In the genomic region with DNA sequence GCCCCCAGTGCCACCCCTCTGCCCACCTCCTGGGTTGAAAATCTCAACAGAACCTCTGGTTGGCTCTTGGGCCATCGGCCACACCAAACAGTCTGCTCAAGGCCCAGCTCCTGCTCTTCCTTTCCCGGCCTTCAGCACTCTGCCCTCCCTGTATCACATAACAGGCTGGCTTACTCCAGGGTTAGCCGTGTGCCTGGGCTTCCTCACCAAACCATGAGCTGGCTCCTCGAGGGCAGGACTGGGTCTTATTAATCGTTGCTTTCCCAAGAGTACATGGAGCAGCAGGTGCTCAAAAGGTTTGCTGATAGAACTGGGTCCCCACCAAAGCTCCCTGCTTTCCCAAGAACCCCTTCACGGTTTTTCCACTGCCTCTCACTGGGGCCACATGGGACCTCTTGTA, we compare ENCODE assay signal across 13 cellular contexts. TPM values are rescaled to one million over a fixed set of nuclear protein-coding genes. Genes with fewer than 3 reads are reported as not detected.
DNase-seq lines count a peak whose midpoint lies in the region; ATAC-seq and TF ChIP-seq lines count a peak whose summit lies in the region.
"Had no signal": no experiment of that assay in that cellular context is flagged by ENCODE, and none has a peak within 500 bp of the region (broad histone marks: within the 10 kb centered on the region; RNA-seq: fewer than 3 reads in every experiment).

No MANE protein-coding gene starts in this region.

- peak overlapping the region; percentile 99 for H3K4ac ChIP-seq in IMR-90 (ENCODE audit: low read depth, low read length)

- H3K23ac ChIP-seq in IMR-90 (ENCODE audit: low read depth, low read length), result peak overlapping the region; percentile 82

- peaks cover 44% of the 10 kb centered on the region for H3K4me1 ChIP-seq in Caco-2
- peaks cover 59% of the 10 kb centered on the region for H3K4me1 ChIP-seq in IMR-90 (ENCODE audit: control insufficient read depth, insufficient read depth, low read length)

- H4K5ac ChIP-seq in IMR-90 (ENCODE audit: low read depth, low read length), result peak overlapping the region; percentile 66

- peak overlapping the region; percentile 66 to 93 for H4K8ac ChIP-seq in IMR-90 (ENCODE audit: low read depth in 2 of 2, low read length in 2 of 2)

- no peaks in the 10 kb centered on the region for H4K20me1 ChIP-seq in IMR-90 (ENCODE audit: insufficient read depth, low read length)

- H3K27me3 ChIP-seq in Caco-2 (replicated peaks; ENCODE audit: control insufficient read depth, insufficient read depth, low read length), result no peaks in the 10 kb centered on the region
- no peaks in the 10 kb centered on the region for H3K27me3 ChIP-seq in IMR-90 (ENCODE audit: control insufficient read depth, insufficient read depth, low read length)

- H2BK20ac ChIP-seq in IMR-90 (ENCODE audit: low read depth, low read length), result peak overlapping the region; percentile 94

- H3K9ac ChIP-seq in IMR-90 (ENCODE audit: low read depth, low read length), result no peak overlapping the region

- no peak overlapping the region for H3K4me3 Mint-ChIP-seq in Caco-2 (ENCODE audit: unreplicated experiment)
- H3K4me3 Mint-ChIP-seq in MCF 10A (ENCODE audit: unreplicated experiment), result no peak overlapping the region
- H3K4me3 Mint-ChIP-seq in osteocyte (ENCODE audit: unreplicated experiment), result no peak overlapping the region
- H3K4me3 Mint-ChIP-seq in CD14-positive monocyte, result no peak overlapping the region

- H3K27me3 Mint-ChIP-seq in Caco-2 (ENCODE audit: insufficient read depth, unreplicated experiment) (no peaks in the 10 kb centered on the region), MCF 10A (ENCODE audit: insufficient read depth, unreplicated experiment) (no peaks in the 10 kb centered on the region), osteocyte (ENCODE audit: unreplicated experiment) (no peaks in the 10 kb centered on the region), CD14-positive monocyte (ENCODE audit: low read depth in 3 of 3) (peaks cover 0 to 2% (median 2%) of the 10 kb centered on the region in 3 donors)

- peak overlapping the region; percentile 85 for H3K27ac ChIP-seq in IMR-90 (ENCODE audit: insufficient read depth, low read length)

- DNase-seq in Caco-2, result no peak
- no peak for DNase-seq in IMR-90
- DNase-seq in MCF 10A (ENCODE audit: unreplicated experiment), result no peak
- no peak for DNase-seq in osteocyte (ENCODE audit: extremely low spot score, unreplicated experiment)
- no peak for DNase-seq in CD14-positive monocyte (ENCODE audit: low spot score)
- DNase-seq in NCI-H524 treated with DMSO at 0.1 percent for 48 hours (lab: John Stamatoyannopoulos, UW), result no peak
- DNase-seq: NCI-H1105 had no signal

- dilution Hi-C loops in IMR-90 (cut with HindIII; ENCODE audit: low sequenced_read_pairs, unreplicated experiment), result no loop called here

- peaks cover 41% of the 10 kb centered on the region for H3K4me1 Mint-ChIP-seq in Caco-2 (ENCODE audit: low read depth, unreplicated experiment)
- peaks cover 69% of the 10 kb centered on the region for H3K4me1 Mint-ChIP-seq in MCF 10A (ENCODE audit: insufficient read depth, unreplicated experiment)
- peaks cover 84% of the 10 kb centered on the region for H3K4me1 Mint-ChIP-seq in osteocyte (ENCODE audit: unreplicated experiment)
- peaks cover 8% of the 10 kb centered on the region for H3K4me1 Mint-ChIP-seq in CD14-positive monocyte

- POLR2A ChIA-PET in Caco-2 (lab: Charles Lee) (interaction anchor here (0.6 to 1.1 kb wide), 2 partner anchors 16 to 41 kb away, joined by 4 to 7 read pairs; no protein-coding TSS in a partner anchor), IMR-90 (lab: Charles Lee; ENCODE audit: unreplicated experiment) (interaction anchor here (0.6 to 1.5 kb wide), 3 partner anchors 27 to 152 kb away, joined by 3 to 4 read pairs (median 3); partner anchors contain the start of gene MMP24OS), MCF 10A (lab: Yijun Ruan, JAX) (interaction anchor here (0.8 to 13.4 kb wide), 20 partner anchors 13 to 358 kb away, joined by 3 to 468 read pairs (median 20); partner anchors contain the start of genes CEP250, EDEM2, EIF6 and GDF5)

- intact Hi-C loops in Caco-2 (cut with micrococcal nuclease; ENCODE audit: unreplicated experiment) (loop anchor here (1.0 kb wide), 4 partner anchors 21 to 142 kb away; partner anchors contain the start of gene EIF6), IMR-90 (cut with micrococcal nuclease) (loop anchor here (1.0 to 5.0 kb wide), 4 partner anchors 67 to 142 kb away; no protein-coding TSS in a partner anchor), MCF 10A (cut with micrococcal nuclease) (loop anchor here (1.0 kb wide), 2 partner anchors 24 to 134 kb away; no protein-coding TSS in a partner anchor), CD14-positive monocyte (cut with micrococcal nuclease) (loop anchor here (5.0 to 10.0 kb wide), 2 partner anchors 140 to 142 kb away; no protein-coding TSS in a partner anchor)

- peaks cover 0 to 52% of the 10 kb centered on the region in 2 experiments; a peak in 2 of 4 replicates for H3K79me1 ChIP-seq in IMR-90 (ENCODE audit: low read depth in 1 of 2, low read length in 2 of 2)

- TF ChIP-seq RAD21 in IMR-90 (IDR thresholded peaks at IDR 0.05; ENCODE audit: low read length), result no peak

- H2AK9ac ChIP-seq in IMR-90 (replicated peaks; ENCODE audit: low read depth, low read length, poor library complexity), result peak overlapping the region; percentile 80

- peak overlapping the region; percentile 96 for H2BK120ac ChIP-seq in IMR-90 (ENCODE audit: low read depth, low read length)

- peak overlapping the region; percentile 98 for H2BK15ac ChIP-seq in IMR-90 (ENCODE audit: low read depth, low read length)

- no peaks in the 10 kb centered on the region for H3K9me3 Mint-ChIP-seq in Caco-2 (ENCODE audit: unreplicated experiment)
- H3K9me3 Mint-ChIP-seq in MCF 10A (ENCODE audit: unreplicated experiment), result no peaks in the 10 kb centered on the region
- H3K9me3 Mint-ChIP-seq in osteocyte (ENCODE audit: unreplicated experiment), result no peaks in the 10 kb centered on the region
- no peaks in the 10 kb centered on the region for H3K9me3 Mint-ChIP-seq in CD14-positive monocyte

- H3K36me3 Mint-ChIP-seq in Caco-2 (ENCODE audit: insufficient read depth, unreplicated experiment), result peaks cover 25% of the 10 kb centered on the region
- H3K36me3 Mint-ChIP-seq in MCF 10A (ENCODE audit: insufficient read depth, unreplicated experiment), result peaks cover 6% of the 10 kb centered on the region
- H3K36me3 Mint-ChIP-seq in osteocyte (ENCODE audit: unreplicated experiment), result no peaks in the 10 kb centered on the region
- H3K36me3 Mint-ChIP-seq in CD14-positive monocyte, result peaks cover 31 to 40% of the 10 kb centered on the region in 2 donors

- in situ Hi-C loops in IMR-90 (cut with MboI; ENCODE audit: low sequenced_read_pairs), result loop anchor here (5.0 kb wide), 1 partner anchor 132 kb away; the partner anchor contains the start of gene GDF5

- TF ChIP-seq POLR2A in IMR-90 (IDR thresholded peaks at IDR 0.05; ENCODE audit: low read depth, low read length), result peak; percentile 35; the same call in 1 of the 2 replicates

- peaks cover 57% of the 10 kb centered on the region for H3K9me1 ChIP-seq in IMR-90 (ENCODE audit: insufficient read depth, low read length)

- peak overlapping the region; percentile 96 for H3K56ac ChIP-seq in IMR-90 (ENCODE audit: extremely low read depth, insufficient read depth, low read length)

- H2AFZ ChIP-seq in IMR-90 (replicated peaks; ENCODE audit: low read length, poor library complexity), result no peak overlapping the region

- TF ChIP-seq CTCF in Caco-2 (IDR thresholded peaks at IDR 0.05; ENCODE audit: insufficient read depth in 1 of 2, low read depth in 1 of 2, low read length in 1 of 2, severe bottlenecking in 1 of 2, unreplicated experiment in 1 of 2) (no peak), IMR-90 (conservative IDR thresholded peaks at IDR 0.05; ENCODE audit: low read depth, low read length) (no peak), MCF 10A (IDR thresholded peaks at IDR 0.05; ENCODE audit: unreplicated experiment) (no peak), osteocyte (IDR thresholded peaks at IDR 0.05) (no peak), CD14-positive monocyte (IDR thresholded peaks at IDR 0.05) (no peak)

- H3K36me3 ChIP-seq in Caco-2 (ENCODE audit: control insufficient read depth, insufficient read depth, low read length) (peaks cover 4% of the 10 kb centered on the region; the same call in 1 of the 2 replicates), IMR-90 (ENCODE audit: control insufficient read depth, insufficient read depth, low read length) (no peaks in the 10 kb centered on the region)

- H3K9me3 ChIP-seq in Caco-2 (no peaks in the 10 kb centered on the region), IMR-90 (ENCODE audit: control insufficient read depth, insufficient read depth, low read length) (no peaks in the 10 kb centered on the region)

- H2AK5ac ChIP-seq in IMR-90 (ENCODE audit: low read depth, low read length), result peak overlapping the region; percentile 99

- H4K91ac ChIP-seq in IMR-90 (ENCODE audit: insufficient read depth, low read depth, low read length), result peak overlapping the region; percentile 99

- WGBS in IMR-90 (ENCODE audit: extremely low coverage in 2 of 2, insufficient read length in 1 of 2), 2 experiments, result 93% methylated on average over 5 of the region's 6 CpGs; no CpG with 5 or more reads in 1 of the 2 experiments

- peak overlapping the region; percentile 81 for H3K14ac ChIP-seq in IMR-90 (replicated peaks; ENCODE audit: low read depth, low read length)

- H3K4me3 ChIP-seq in Caco-2 (ENCODE audit: low read depth, low read length) (no peak overlapping the region), IMR-90 (ENCODE audit: insufficient read depth, low read depth, low read length) (no peak overlapping the region)

- peak overlapping the region; percentile 70 for H3K18ac ChIP-seq in IMR-90 (ENCODE audit: low read depth, low read length)

- no TSS peak for BruUV-seq in Caco-2 (replicated peaks; lab: Mats Ljungman, UMichigan)
- no TSS peak for BruUV-seq in IMR-90 (replicated peaks; lab: Mats Ljungman, UMichigan)
- no TSS peak for BruUV-seq in MCF 10A (replicated peaks; lab: Mats Ljungman, UMichigan)

- peak overlapping the region; percentile 92 for H2BK5ac ChIP-seq in IMR-90 (ENCODE audit: low read depth, low read length, poor library complexity, severe bottlenecking)

- peak overlapping the region; percentile 54 for H3K27ac Mint-ChIP-seq in Caco-2 (ENCODE audit: unreplicated experiment)
- peak overlapping the region; percentile 94 for H3K27ac Mint-ChIP-seq in MCF 10A (ENCODE audit: low read depth, unreplicated experiment)
- H3K27ac Mint-ChIP-seq in osteocyte (ENCODE audit: unreplicated experiment), result peak overlapping the region; percentile 99
- peak overlapping the region in 3 of 7 donors; percentile 22 to 46 (median 32) for H3K27ac Mint-ChIP-seq in CD14-positive monocyte

- CTCF ChIA-PET in Caco-2 (lab: Charles Lee) (interaction anchor here (0.8 to 8.3 kb wide), 14 partner anchors 9 to 209 kb away, joined by 3 to 167 read pairs (median 16); partner anchors contain the start of gene EIF6), IMR-90 (lab: Yijun Ruan, JAX) (interaction anchor here (1.0 to 2.5 kb wide), 4 partner anchors 10 to 158 kb away, joined by 3 to 13 read pairs (median 6); no protein-coding TSS in a partner anchor), MCF 10A (lab: Yijun Ruan, JAX) (interaction anchor here (0.6 to 16.2 kb wide), 30 partner anchors 8 to 179 kb away, joined by 3 to 374 read pairs (median 9); partner anchors contain the start of genes CEP250, EIF6, FAM83C and GDF5)

- ATAC-seq in IMR-90 (ENCODE audit: low read depth) (no peak), GM21423 (IDR thresholded peaks at IDR 0.05; ENCODE audit: unreplicated experiment) (no peak), GM19397 (IDR thresholded peaks at IDR 0.05; ENCODE audit: unreplicated experiment) (no peak)

- no peak overlapping the region for H3K4me2 ChIP-seq in IMR-90 (ENCODE audit: low read depth, low read length)

RNA-seq across cellular contexts. Expression of gene FAM83C, which starts 12.7 kb away (rescaled TPM):
- total RNA-seq in Caco-2 (2022) (0.09 TPM in 1 of 2 replicates, not detected in the other), IMR-90 (2012; rRNA removed) (not detected in 2 replicates), MCF 10A (2022) (not detected in 2 replicates), osteocyte (not detected in 2 replicates)
- polyA plus RNA-seq in IMR-90 (2012; rRNA removed) (0.02 and 0.03 TPM in 2 replicates), CD14-positive monocyte (not detected)
- 0.02 TPM in 1 of 2 replicates, not detected in the other for polyA plus RNA-seq in IMR-90 (2012; cell fraction: cytosol; rRNA removed)
- 0.03 and 0.13 TPM in 2 replicates for polyA plus RNA-seq in IMR-90 (2012; cell fraction: nucleus; rRNA removed; ENCODE audit: low replicate concordance)
- total RNA-seq: glomerular endothelial cell, left cardiac atrium, occipital lobe, subcutaneous adipose tissue had no signal

RNA-seq across cellular contexts. Expression of gene EIF6, which starts 20.4 kb away (rescaled TPM):
- total RNA-seq in Caco-2 (2022), result 403 and 420 TPM in 2 replicates
- 215 and 227 TPM in 2 replicates for total RNA-seq in IMR-90 (2012; rRNA removed)
- polyA plus RNA-seq in IMR-90 (2012; rRNA removed), result 215 and 258 TPM in 2 replicates
- 163 and 323 TPM in 2 replicates for polyA plus RNA-seq in IMR-90 (2012; cell fraction: cytosol; rRNA removed)
- 385 and 588 TPM in 2 replicates for polyA plus RNA-seq in IMR-90 (2012; cell fraction: nucleus; rRNA removed; ENCODE audit: low replicate concordance)
- 322 and 354 TPM in 2 replicates for total RNA-seq in MCF 10A (2022)
- total RNA-seq in osteocyte, result 131 and 136 TPM in 2 replicates
- 100 to 1,000 TPM; 190 to 222 TPM for polyA plus RNA-seq in CD14-positive monocyte

RNA-seq across cellular contexts. Expression of gene MMP24OS, which starts 27.0 kb away (rescaled TPM):
- 38.8 and 42.3 TPM in 2 replicates for total RNA-seq in Caco-2 (2022)
- 5.9 and 7.2 TPM in 2 replicates for total RNA-seq in IMR-90 (2012; rRNA removed)
- 64.9 and 67.6 TPM in 2 replicates for polyA plus RNA-seq in IMR-90 (2012; rRNA removed)
- polyA plus RNA-seq in IMR-90 (2012; cell fraction: cytosol; rRNA removed), result 56.9 and 92.5 TPM in 2 replicates
- polyA plus RNA-seq in IMR-90 (2012; cell fraction: nucleus; rRNA removed; ENCODE audit: low replicate concordance), result 54.7 and 75.9 TPM in 2 replicates
- total RNA-seq in MCF 10A (2022), result 43.2 and 52.2 TPM in 2 replicates
- 118 and 120 TPM in 2 replicates for total RNA-seq in osteocyte
- 1 to 10 TPM; 9.5 to 9.6 TPM for polyA plus RNA-seq in CD14-positive monocyte
